ENCODE assay signal across 9 cellular contexts in the genomic region with DNA sequence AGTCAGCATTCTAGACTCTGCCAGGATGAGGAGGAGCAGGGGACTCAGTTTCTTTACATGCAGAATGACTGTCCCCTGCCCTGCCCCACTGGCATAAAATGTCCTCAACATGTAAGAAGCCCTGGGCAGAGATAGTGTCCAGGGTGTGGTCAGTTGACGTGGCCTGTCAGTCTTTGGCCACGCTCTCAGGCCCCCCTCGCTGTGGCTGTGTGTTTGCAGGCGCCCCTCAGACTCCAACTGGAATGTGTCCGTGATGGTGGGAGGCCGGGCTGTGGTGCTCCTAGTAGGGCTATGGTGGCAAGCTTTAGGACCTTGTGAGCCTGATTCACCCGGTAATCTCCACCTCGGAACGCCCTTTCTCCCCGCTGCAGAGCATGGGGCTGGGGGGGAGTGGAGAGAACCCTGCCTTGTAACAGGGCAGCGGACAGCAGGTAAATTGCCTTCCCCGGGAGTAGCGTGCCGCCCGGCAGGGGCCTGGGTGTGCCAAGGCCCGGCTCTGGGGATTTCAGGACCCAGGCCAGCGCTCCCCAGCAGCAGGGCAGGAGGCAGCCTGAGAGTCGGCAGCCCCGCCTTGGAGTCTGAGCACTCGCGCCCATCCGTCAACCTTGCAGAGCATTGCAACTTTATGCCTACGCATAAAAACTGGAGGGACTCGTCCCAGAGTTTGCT.
DNase-seq lines count a peak whose midpoint lies in the region; TF ChIP-seq lines count a peak whose summit lies in the region.
"Had no signal": no experiment of that assay in that cellular context is flagged by ENCODE, and none has a peak within 500 bp of the region (broad histone marks: within the 10 kb centered on the region; RNA-seq: fewer than 3 reads in every experiment).

No MANE protein-coding gene starts in this region.

- TF ChIP-seq CTCF in progenitor cell of endocrine pancreas (IDR thresholded peaks at IDR 0.05; ENCODE audit: unreplicated experiment): no peak
- TF ChIP-seq CTCF in GM20000 (IDR thresholded peaks at IDR 0.05; ENCODE audit: extremely low read depth, missing control alignments): no peak

- H3K27me3 Mint-ChIP-seq in progenitor cell of endocrine pancreas: peaks cover 35% of the 10 kb centered on the region

- H3K4me3 Mint-ChIP-seq in progenitor cell of endocrine pancreas (ENCODE audit: low read depth): no peak overlapping the region

- no peak overlapping the region for H3K27ac Mint-ChIP-seq in progenitor cell of endocrine pancreas

- peaks cover 2% of the 10 kb centered on the region for H3K4me1 Mint-ChIP-seq in progenitor cell of endocrine pancreas (ENCODE audit: low read depth)

- no peaks in the 10 kb centered on the region for H3K9me3 Mint-ChIP-seq in progenitor cell of endocrine pancreas (ENCODE audit: low read depth)

- DNase-seq in NCI-H748 (lab: John Stamatoyannopoulos, UW; ENCODE audit: unreplicated experiment): peak; percentile 66
- DNase-seq in NCI-H748 treated with DMSO at 0.1 percent for 48 hours (lab: John Stamatoyannopoulos, UW): no peak
- peak; percentile 34 for DNase-seq in RPMI7951 (ENCODE audit: low read depth)
- DNase-seq in glomerular visceral epithelial cell (ENCODE audit: extremely low spot score): peak; percentile 11
- DNase-seq in progenitor cell of endocrine pancreas (ENCODE audit: low spot score, unreplicated experiment): peak; percentile 82
- no peak for DNase-seq in H4 (ENCODE audit: low spot score)
- DNase-seq in GM20000 (ENCODE audit: low spot score): no peak
- no peak for DNase-seq in T1000 (lab: John Stamatoyannopoulos, UW)
- DNase-seq: cerebellar nuclear complex had no signal

- H3K36me3 Mint-ChIP-seq in progenitor cell of endocrine pancreas (ENCODE audit: insufficient read depth): no peaks in the 10 kb centered on the region

Comparison
In these comparisons a context has a peak if more than half of its experiments do, and no peak if none do; other contexts are left out.
1. DNase-seq: peak in NCI-H748 (single experiment), RPMI7951 (single experiment), glomerular visceral epithelial cell (single experiment) and progenitor cell of endocrine pancreas (single experiment); none in NCI-H748 treated with DMSO at 0.1 percent for 48 hours (single experiment), H4 (single experiment), GM20000 (single experiment) and T1000 (single experiment).